ENCODE assay signal across 12 cellular contexts in the genomic region with DNA sequence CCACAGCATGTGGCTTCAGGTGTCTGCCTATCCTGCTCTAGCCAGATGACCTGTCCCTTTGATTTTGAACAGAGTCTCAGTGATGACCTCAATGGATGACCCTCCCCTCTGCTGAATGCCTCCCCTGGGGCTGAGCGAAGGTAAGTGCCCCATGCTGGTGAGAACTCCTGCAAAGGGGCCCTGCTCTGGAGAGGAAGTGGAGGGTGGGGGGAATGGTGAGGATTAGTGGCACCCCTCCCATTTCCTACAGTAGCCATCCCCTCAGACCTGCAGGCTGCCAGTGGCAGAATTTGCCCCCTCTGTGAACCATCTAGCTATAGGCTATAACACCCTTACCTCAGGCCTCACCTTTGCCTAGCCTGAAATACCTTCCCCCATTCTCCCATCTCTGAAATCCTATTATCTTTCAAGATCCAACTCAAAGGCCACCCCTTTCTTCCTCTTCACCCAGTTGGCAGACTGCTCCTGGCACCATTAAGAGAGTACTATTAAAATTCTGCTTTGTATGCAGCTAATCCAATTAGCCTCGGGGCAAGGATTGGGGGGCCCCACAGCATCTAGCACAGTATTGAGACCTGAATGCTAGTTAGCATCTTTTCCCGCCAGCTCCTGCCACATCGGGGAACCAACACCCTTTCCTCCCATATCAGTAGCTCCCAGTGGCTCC. TPM values are rescaled to one million over a fixed set of nuclear protein-coding genes. Genes with fewer than 3 reads are reported as not detected.
DNase-seq lines count a peak whose midpoint lies in the region; ATAC-seq and TF ChIP-seq lines count a peak whose summit lies in the region.
"Had no signal": no experiment of that assay in that cellular context is flagged by ENCODE, and none has a peak within 500 bp of the region (broad histone marks: within the 10 kb centered on the region; RNA-seq: fewer than 3 reads in every experiment).

No MANE protein-coding gene starts in this region.

- peaks cover 30% of the 10 kb centered on the region for H3K36me3 Mint-ChIP-seq in CD8-positive, alpha-beta T cell
- peaks cover 4% of the 10 kb centered on the region for H3K36me3 Mint-ChIP-seq in IgD-negative memory B cell
- H3K36me3 Mint-ChIP-seq in activated naive CD8-positive, alpha-beta T cell treated with anti-CD3 and anti-CD28 coated beads, Interleukin-2, amount 50 U/mL, for 24 hours (ENCODE audit: low read depth): peaks cover 2% of the 10 kb centered on the region
- no peaks in the 10 kb centered on the region for H3K36me3 Mint-ChIP-seq in natural killer cell treated with Interleukin-12 subunit alpha and Interleukin-12 subunit beta and Interleukin-15 and Interleukin-18, amount 100 ng/mL, for 72 hours

- H3K4me2 ChIP-seq in smooth muscle cell: no peak overlapping the region

- peaks cover 56% of the 10 kb centered on the region for H3K4me1 ChIP-seq in CD8-positive, alpha-beta T cell (ENCODE audit: insufficient read depth, low read length)
- H3K4me1 ChIP-seq in smooth muscle cell (ENCODE audit: low read depth) (peaks cover 15% of the 10 kb centered on the region), gastrocnemius medialis (peaks cover 17 to 20% of the 10 kb centered on the region in 2 donors)

- no peaks in the 10 kb centered on the region for H4K20me1 ChIP-seq in smooth muscle cell (ENCODE audit: low read depth)

- peaks cover 10% of the 10 kb centered on the region for H3K36me3 ChIP-seq in CD8-positive, alpha-beta T cell (ENCODE audit: insufficient read depth, low read length)
- H3K36me3 ChIP-seq in smooth muscle cell (ENCODE audit: low read depth) (no peaks in the 10 kb centered on the region), gastrocnemius medialis (peaks cover 0 to 7% of the 10 kb centered on the region in 2 donors)
- H3K36me3 ChIP-seq: transverse colon had no signal

- H3K27me3 ChIP-seq in CD8-positive, alpha-beta T cell (ENCODE audit: insufficient read depth, low read length): no peaks in the 10 kb centered on the region
- H3K27me3 ChIP-seq in smooth muscle cell (ENCODE audit: low read depth) (no peaks in the 10 kb centered on the region), gastrocnemius medialis (no peaks in the 10 kb centered on the region)
- H3K27me3 ChIP-seq: transverse colon had no signal

- H3K9ac ChIP-seq in smooth muscle cell (ENCODE audit: low read depth): no peak overlapping the region

- no peaks in the 10 kb centered on the region for H3K27me3 Mint-ChIP-seq in CD8-positive, alpha-beta T cell (ENCODE audit: low read depth)
- H3K27me3 Mint-ChIP-seq in IgD-negative memory B cell: no peaks in the 10 kb centered on the region
- no peaks in the 10 kb centered on the region for H3K27me3 Mint-ChIP-seq in activated naive CD8-positive, alpha-beta T cell treated with anti-CD3 and anti-CD28 coated beads, Interleukin-2, amount 50 U/mL, for 24 hours
- no peaks in the 10 kb centered on the region for H3K27me3 Mint-ChIP-seq in natural killer cell treated with Interleukin-12 subunit alpha and Interleukin-12 subunit beta and Interleukin-15 and Interleukin-18, amount 100 ng/mL, for 72 hours

- H3K27ac ChIP-seq in CD8-positive, alpha-beta T cell (ENCODE audit: low read depth, low read length): no peak overlapping the region
- H3K27ac ChIP-seq in smooth muscle cell (ENCODE audit: low read depth) (no peak overlapping the region), gastrocnemius medialis (no peak overlapping the region)
- H3K27ac ChIP-seq: transverse colon had no signal

- no peak for DNase-seq in CD8-positive, alpha-beta T cell
- no peak for DNase-seq in activated naive CD8-positive, alpha-beta T cell treated with anti-CD3 and anti-CD28 coated beads, Interleukin-2, amount 50 U/mL, for 24 hours
- no peak for DNase-seq in natural killer cell treated with Interleukin-12 subunit alpha and Interleukin-12 subunit beta and Interleukin-15 and Interleukin-18, amount 100 ng/mL, for 72 hours (ENCODE audit: low spot score)
- no peak for DNase-seq in smooth muscle cell (lab: John Stamatoyannopoulos, UW; ENCODE audit: unreplicated experiment)
- DNase-seq in AG08395 (ENCODE audit: low spot score): no peak
- DNase-seq in dermis blood vessel endothelial cell: no peak
- DNase-seq in gastrocnemius medialis: no peak
- DNase-seq: activated effector memory CD4-positive, alpha-beta T cell treated with anti-CD3 and anti-CD28 coated beads, Interleukin-2, amount 50 U/mL, for 16 hours; DND-41; stimulated activated CD4-positive, alpha-beta T cell treated with anti-CD3 and anti-CD28 coated beads, Interleukin-2, amount 100 ng/mL, for 24 hours; transverse colon had no signal

- no peak for TF ChIP-seq CTCF in CD8-positive, alpha-beta T cell (IDR thresholded peaks at IDR 0.05)
- no peak for TF ChIP-seq CTCF in smooth muscle cell (IDR thresholded peaks at IDR 0.05; ENCODE audit: borderline replicate concordance, insufficient read depth, poor library complexity, severe bottlenecking)
- no peak for TF ChIP-seq CTCF in gastrocnemius medialis (IDR thresholded peaks at IDR 0.05 in 4 of 5, conservative IDR thresholded peaks at IDR 0.05 in 1 of 5)

- in situ Hi-C loops in gastrocnemius medialis (cut with MboI; ENCODE audit: low sequenced_read_pairs in 4 of 4): no loop called here

- no peak for ATAC-seq in CD8-positive, alpha-beta T cell
- ATAC-seq in activated naive CD8-positive, alpha-beta T cell treated with anti-CD3 and anti-CD28 coated beads, Interleukin-2, amount 50 U/mL, for 24 hours: no peak
- ATAC-seq in natural killer cell treated with Interleukin-12 subunit alpha and Interleukin-12 subunit beta and Interleukin-15 and Interleukin-18, amount 100 ng/mL, for 72 hours: no peak
- ATAC-seq in gastrocnemius medialis: no peak

- H3K4me3 ChIP-seq in CD8-positive, alpha-beta T cell (ENCODE audit: low read depth, low read length): no peak overlapping the region
- H3K4me3 ChIP-seq in smooth muscle cell (no peak overlapping the region), gastrocnemius medialis (no peak overlapping the region)
- H3K4me3 ChIP-seq: transverse colon had no signal

- no peaks in the 10 kb centered on the region for H3F3A ChIP-seq in smooth muscle cell (ENCODE audit: low read depth)

- TF ChIP-seq POLR2A in gastrocnemius medialis (IDR thresholded peaks at IDR 0.05): no peak

- no peak overlapping the region for H2AFZ ChIP-seq in smooth muscle cell (ENCODE audit: low read depth)

- intact Hi-C loops in CD8-positive, alpha-beta T cell (cut with DNase I, micrococcal nuclease): no loop called here
- intact Hi-C loops in gastrocnemius medialis (cut with DNase I; ENCODE audit: low total_unique reads): no loop called here

- no peaks in the 10 kb centered on the region for H3K79me2 ChIP-seq in smooth muscle cell (ENCODE audit: low read depth)

- no peaks in the 10 kb centered on the region for H3K9me3 ChIP-seq in CD8-positive, alpha-beta T cell (ENCODE audit: low read length)
- H3K9me3 ChIP-seq in smooth muscle cell (replicated peaks; ENCODE audit: low read depth) (no peaks in the 10 kb centered on the region), gastrocnemius medialis (no peaks in the 10 kb centered on the region)
- H3K9me3 ChIP-seq: transverse colon had no signal

- H3K4me3 Mint-ChIP-seq in CD8-positive, alpha-beta T cell: no peak overlapping the region
- peak overlapping the region; percentile 21 to 94 (median 80) for H3K4me3 Mint-ChIP-seq in IgD-negative memory B cell
- H3K4me3 Mint-ChIP-seq in activated naive CD8-positive, alpha-beta T cell treated with anti-CD3 and anti-CD28 coated beads, Interleukin-2, amount 50 U/mL, for 24 hours: peak overlapping the region; percentile 3
- H3K4me3 Mint-ChIP-seq in natural killer cell treated with Interleukin-12 subunit alpha and Interleukin-12 subunit beta and Interleukin-15 and Interleukin-18, amount 100 ng/mL, for 72 hours: peak overlapping the region; percentile 77

- CTCF ChIA-PET in CD8-positive, alpha-beta T cell (lab: Charles Lee): interaction anchor here (0.8 to 2.3 kb wide), 6 partner anchors 8 to 180 kb away, joined by 3 to 11 read pairs (median 4); no protein-coding TSS in a partner anchor

- H3K27ac Mint-ChIP-seq in CD8-positive, alpha-beta T cell: peak overlapping the region; percentile 23
- peak overlapping the region in 1 of 3 donors; percentile 99 for H3K27ac Mint-ChIP-seq in IgD-negative memory B cell
- peak overlapping the region; percentile 63 for H3K27ac Mint-ChIP-seq in activated naive CD8-positive, alpha-beta T cell treated with anti-CD3 and anti-CD28 coated beads, Interleukin-2, amount 50 U/mL, for 24 hours
- peak overlapping the region; percentile 82 to 88 for H3K27ac Mint-ChIP-seq in natural killer cell treated with Interleukin-12 subunit alpha and Interleukin-12 subunit beta and Interleukin-15 and Interleukin-18, amount 100 ng/mL, for 72 hours

- H3K4me1 Mint-ChIP-seq in CD8-positive, alpha-beta T cell (ENCODE audit: low read depth): peaks cover 69% of the 10 kb centered on the region
- H3K4me1 Mint-ChIP-seq in IgD-negative memory B cell: peaks cover 49 to 69% (median 61%) of the 10 kb centered on the region in 3 donors
- H3K4me1 Mint-ChIP-seq in activated naive CD8-positive, alpha-beta T cell treated with anti-CD3 and anti-CD28 coated beads, Interleukin-2, amount 50 U/mL, for 24 hours: peaks cover 83% of the 10 kb centered on the region
- peaks cover 48 to 68% of the 10 kb centered on the region in 2 donors for H3K4me1 Mint-ChIP-seq in natural killer cell treated with Interleukin-12 subunit alpha and Interleukin-12 subunit beta and Interleukin-15 and Interleukin-18, amount 100 ng/mL, for 72 hours (ENCODE audit: low read depth in 2 of 2)

- no peaks in the 10 kb centered on the region for H3K9me3 Mint-ChIP-seq in CD8-positive, alpha-beta T cell
- no peaks in the 10 kb centered on the region for H3K9me3 Mint-ChIP-seq in IgD-negative memory B cell
- no peaks in the 10 kb centered on the region for H3K9me3 Mint-ChIP-seq in activated naive CD8-positive, alpha-beta T cell treated with anti-CD3 and anti-CD28 coated beads, Interleukin-2, amount 50 U/mL, for 24 hours
- no peaks in the 10 kb centered on the region for H3K9me3 Mint-ChIP-seq in natural killer cell treated with Interleukin-12 subunit alpha and Interleukin-12 subunit beta and Interleukin-15 and Interleukin-18, amount 100 ng/mL, for 72 hours

- POLR2A ChIA-PET in CD8-positive, alpha-beta T cell (lab: Charles Lee): interaction anchor here (0.7 kb wide), 1 partner anchor 130 kb away, joined by 4 read pairs; no protein-coding TSS in a partner anchor

- 81% methylated on average over 4 of the region's 4 CpGs for WGBS in smooth muscle cell (ENCODE audit: low lambda C conversion rate)

RNA-seq across cellular contexts. Expression of a gene that starts 3.8 kb away (rescaled TPM):
- 1 to 10 TPM; 6.7 to 7.3 TPM for total RNA-seq in CD8-positive, alpha-beta T cell
- polyA plus RNA-seq in IgD-negative memory B cell (78.3 TPM), smooth muscle cell (31.2 and 40.2 TPM in 2 replicates)
- 10 to 100 TPM; 28.8 to 53.9 TPM for total RNA-seq in natural killer cell treated with Interleukin-12 subunit alpha and Interleukin-12 subunit beta and Interleukin-15 and Interleukin-18, amount 100 ng/mL, for 72 hours
- total RNA-seq in smooth muscle cell (6.0 and 6.7 TPM in 2 replicates), dermis blood vessel endothelial cell (6.5 and 9.4 TPM in 2 replicates), gastrocnemius medialis (1 to 10 TPM; 4.6 to 7.6 (median 6.1) TPM)

RNA-seq across cellular contexts. Expression of a gene that starts 15.6 kb away (rescaled TPM):
- 100 to 1,000 TPM; 315 to 319 TPM for total RNA-seq in CD8-positive, alpha-beta T cell
- polyA plus RNA-seq in IgD-negative memory B cell: 123 TPM
- 10 to 100 TPM; 28.9 to 40.7 TPM for total RNA-seq in natural killer cell treated with Interleukin-12 subunit alpha and Interleukin-12 subunit beta and Interleukin-15 and Interleukin-18, amount 100 ng/mL, for 72 hours
- 39.1 and 41.9 TPM in 2 replicates for total RNA-seq in smooth muscle cell
- 40.5 and 44.1 TPM in 2 replicates for polyA plus RNA-seq in smooth muscle cell
- total RNA-seq in dermis blood vessel endothelial cell: 110 and 126 TPM in 2 replicates
- 100 to 1,000 TPM; 126 to 171 (median 165) TPM for total RNA-seq in gastrocnemius medialis

RNA-seq across cellular contexts. Expression of a gene that starts 21.2 kb away (rescaled TPM):
- total RNA-seq in CD8-positive, alpha-beta T cell: 10 to 100 TPM; 25.1 to 26.7 TPM
- polyA plus RNA-seq in IgD-negative memory B cell (42.5 TPM), smooth muscle cell (27.9 and 30.0 TPM in 2 replicates)
- total RNA-seq in natural killer cell treated with Interleukin-12 subunit alpha and Interleukin-12 subunit beta and Interleukin-15 and Interleukin-18, amount 100 ng/mL, for 72 hours: 10 to 100 TPM; 27.4 to 36.0 TPM
- total RNA-seq in smooth muscle cell (18.4 and 20.3 TPM in 2 replicates), dermis blood vessel endothelial cell (7.1 and 10.0 TPM in 2 replicates), gastrocnemius medialis (10 to 100 TPM; 12.6 to 22.7 (median 17.8) TPM)

RNA-seq across cellular contexts. Expression of a gene that starts 30.2 kb away (rescaled TPM):
- 10 to 100 TPM; 54.5 to 58.3 TPM for total RNA-seq in CD8-positive, alpha-beta T cell
- polyA plus RNA-seq in IgD-negative memory B cell: 35.7 TPM
- total RNA-seq in natural killer cell treated with Interleukin-12 subunit alpha and Interleukin-12 subunit beta and Interleukin-15 and Interleukin-18, amount 100 ng/mL, for 72 hours: 10 to 100 TPM; 72.3 to 72.7 TPM
- 207 and 216 TPM in 2 replicates for total RNA-seq in smooth muscle cell
- 214 and 249 TPM in 2 replicates for polyA plus RNA-seq in smooth muscle cell
- total RNA-seq in dermis blood vessel endothelial cell: 337 and 534 TPM in 2 replicates
- total RNA-seq in gastrocnemius medialis: 100 to 1,000 TPM in 1 of 4 donors, 10 to 100 TPM in 3; 27.4 to 135 (median 54.9) TPM

RNA-seq across cellular contexts. Expression of a gene that starts 34.1 kb away (rescaled TPM):
- total RNA-seq in CD8-positive, alpha-beta T cell: 1 to 10 TPM; 2.3 to 2.9 TPM
- polyA plus RNA-seq in IgD-negative memory B cell: 102 TPM
- 10 to 100 TPM; 52.4 to 72.9 TPM for total RNA-seq in natural killer cell treated with Interleukin-12 subunit alpha and Interleukin-12 subunit beta and Interleukin-15 and Interleukin-18, amount 100 ng/mL, for 72 hours
- total RNA-seq in smooth muscle cell: 41.6 and 46.3 TPM in 2 replicates
- 115 and 116 TPM in 2 replicates for polyA plus RNA-seq in smooth muscle cell
- total RNA-seq in dermis blood vessel endothelial cell: 49.0 and 89.3 TPM in 2 replicates
- total RNA-seq in gastrocnemius medialis: 10 to 100 TPM in 1 of 4 donors, 1 to 10 TPM in 3; 3.6 to 15.7 (median 7.9) TPM
